Comparison of ENCODE assay signal across 24 cellular contexts in the genomic region with DNA sequence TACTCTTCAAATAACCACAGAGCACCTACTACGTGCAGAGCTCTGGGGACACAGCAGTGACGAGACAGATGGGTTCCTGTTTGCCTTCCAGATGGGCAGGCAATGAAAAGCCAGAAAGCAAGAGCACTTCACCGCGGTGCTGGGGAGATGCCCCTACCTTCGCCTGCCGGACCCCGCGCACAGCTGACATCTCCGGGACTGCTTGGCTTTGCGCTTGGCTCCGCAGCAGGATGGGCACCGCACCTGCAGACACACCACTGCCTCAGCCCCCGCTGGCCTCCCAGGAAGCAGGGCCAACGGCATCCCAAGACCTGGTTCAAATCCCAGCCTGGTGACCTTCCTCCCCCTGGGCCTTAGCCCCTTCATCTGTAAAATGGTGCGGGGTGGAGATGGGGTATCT. TPM values are rescaled to one million over a fixed set of nuclear protein-coding genes. Genes with fewer than 3 reads are reported as not detected.
"Had no signal": no experiment of that assay in that cellular context is flagged by ENCODE, and none has a peak within 500 bp of the region (broad histone marks: within the 10 kb centered on the region; RNA-seq: fewer than 3 reads in every experiment).

No MANE protein-coding gene starts in this region.

- H3K27me3 ChIP-seq: adrenal gland, ascending aorta, heart right ventricle, testis had no signal

- DNase-seq: activated CD4-positive, alpha-beta T cell treated with anti-CD3 and anti-CD28 coated beads for 4 hours; activated CD4-positive, alpha-beta T cell treated with anti-CD3 and anti-CD28 coated beads, Interleukin-2, amount 50 U/mL, for 48 hours; activated CD4-positive, CD25-positive, alpha-beta regulatory T cell; activated CD8-positive, alpha-beta memory T cell treated with anti-CD3 and anti-CD28 coated beads, Interleukin-2, amount 50 U/mL, for 48 hours; activated naive CD4-positive, alpha-beta T cell; activated T-cell treated with anti-CD3 and anti-CD28 coated beads, Interleukin-2, amount 50 U/mL, for 4 hours; adrenal gland; heart right ventricle; naive thymus-derived CD4-positive, alpha-beta T cell; stimulated activated CD4-positive, alpha-beta T cell treated with anti-CD3 and anti-CD28 coated beads, Interleukin-2, amount 100 ng/mL, for 48 hours; stimulated activated naive CD4-positive, alpha-beta T cell; T1000; testis; trophoblast cell had no signal

- H3K36me3 ChIP-seq: adrenal gland, ascending aorta, heart right ventricle had no signal

- H3K27ac Mint-ChIP-seq: activated naive CD8-positive, alpha-beta T cell; activated T-helper 2 cell treated with anti-CD3 and anti-CD28 coated beads, Interferon-gamma antibody, Interleukin-2, Interleukin-4, amounts not matched to agents 10 μg/mL and 5 μg/mL and 100 μg/mL, durations not matched to agents 14 hours and 24 hours and 36 hours had no signal

- H3K4me1 ChIP-seq: adrenal gland had no signal

- H3K36me3 Mint-ChIP-seq: activated naive CD8-positive, alpha-beta T cell; naive thymus-derived CD4-positive, alpha-beta T cell had no signal

- H3K9me3 ChIP-seq: adrenal gland, ascending aorta, heart right ventricle, testis had no signal

- ATAC-seq: activated T-cell treated with anti-CD3 and anti-CD28 coated beads, Interleukin-2, amount 50 U/mL, for 4 hours; heart right ventricle; left lobe of liver; naive thymus-derived CD4-positive, alpha-beta T cell had no signal

- H3K27me3 Mint-ChIP-seq: activated naive CD8-positive, alpha-beta T cell had no signal

- H3K9me3 Mint-ChIP-seq: activated T-cell treated with anti-CD3 and anti-CD28 coated beads, Interleukin-2, amount 50 U/mL, for 4 hours; activated T-helper 2 cell treated with anti-CD3 and anti-CD28 coated beads, Interferon-gamma antibody, Interleukin-2, Interleukin-4, amounts not matched to agents 10 μg/mL and 5 μg/mL and 100 μg/mL, durations not matched to agents 14 hours and 24 hours and 36 hours; central memory CD8-positive, alpha-beta T cell; naive thymus-derived CD4-positive, alpha-beta T cell had no signal

- H3K4me3 Mint-ChIP-seq: activated naive CD8-positive, alpha-beta T cell; activated T-cell treated with anti-CD3 and anti-CD28 coated beads, Interleukin-2, amount 50 U/mL, for 4 hours; central memory CD8-positive, alpha-beta T cell; naive thymus-derived CD4-positive, alpha-beta T cell had no signal

- H3K4me3 ChIP-seq: adrenal gland, ascending aorta, coronary artery, heart right ventricle, lung, testis had no signal

- H3K27ac ChIP-seq: adrenal gland, ascending aorta, coronary artery, epithelial cell of prostate, heart right ventricle, testis had no signal

RNA-seq across cellular contexts. Expression of a gene that starts 17.1 kb away (rescaled TPM):
- total RNA-seq: activated CD8-positive, alpha-beta memory T cell treated with anti-CD3 and anti-CD28 coated beads for 36 hours; activated T-cell treated with anti-CD3 and anti-CD28 coated beads, Interleukin-2, amount 50 U/mL, for 4 hours; ascending aorta; fibroblast of villous mesenchyme; left lobe of liver; naive thymus-derived CD4-positive, alpha-beta T cell had no signal
